Comparison of ENCODE assay signal across 8 cellular contexts in the genomic region with DNA sequence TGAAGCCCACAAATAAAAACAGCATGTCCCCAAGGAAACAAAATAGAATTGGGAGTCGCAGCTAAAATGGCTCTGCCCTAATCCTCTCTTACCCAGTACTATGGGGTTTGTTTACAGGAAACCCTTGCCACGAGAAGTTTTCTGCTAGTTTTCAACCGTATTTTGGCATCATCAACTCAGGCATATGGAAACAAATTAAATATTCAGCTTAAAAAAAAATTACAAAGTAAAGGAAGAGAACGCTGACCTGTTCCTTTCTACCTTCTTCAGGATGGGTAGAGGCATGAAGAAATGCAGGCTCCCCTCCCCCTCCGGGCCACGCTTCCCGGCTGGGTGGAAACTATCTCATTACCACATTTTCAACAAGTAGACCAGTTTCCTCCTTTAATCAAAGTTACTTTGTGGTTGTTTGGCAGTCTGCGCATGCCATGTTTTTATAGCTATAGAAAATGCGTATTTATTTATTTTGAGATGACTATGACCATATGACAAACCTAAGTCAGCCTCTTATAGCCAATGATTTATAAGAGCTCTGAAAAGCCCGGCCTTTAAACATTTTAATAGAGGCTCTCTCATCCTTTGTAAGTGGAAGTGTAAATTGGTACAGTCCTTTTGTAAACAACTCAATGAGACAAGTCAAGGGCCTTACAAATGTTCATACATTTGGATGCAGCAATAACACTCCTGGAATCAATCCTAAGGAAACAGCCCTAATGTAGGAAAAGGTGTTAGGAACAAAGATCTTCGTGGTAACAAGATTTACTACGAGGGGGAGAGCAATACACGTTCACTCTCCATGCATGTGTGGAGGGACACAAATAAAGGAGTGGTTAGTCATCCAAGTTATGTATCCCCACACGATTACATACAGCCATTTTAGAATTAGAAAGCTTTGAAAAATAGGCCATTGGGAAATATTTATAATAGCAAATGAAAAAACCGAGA. TPM values are rescaled to one million over a fixed set of nuclear protein-coding genes. Genes with fewer than 3 reads are reported as not detected.
A peak's percentile ranks its signal among the peaks of the same experiment; 100 is the strongest.
DNase-seq lines count a peak whose midpoint lies in the region; ATAC-seq and TF ChIP-seq lines count a peak whose summit lies in the region.

No MANE protein-coding gene starts in this region.

- H3K4me3 ChIP-seq in GM12864 (ENCODE audit: low read depth, low read length) (peak overlapping the region; percentile 11; the same call in 1 of the 2 replicates), SU-DHL-6 (ENCODE audit: insufficient read depth, low read length, poor library complexity, severe bottlenecking) (peak overlapping the region; percentile 58)

- H3F3A ChIP-seq in SU-DHL-6 (ENCODE audit: insufficient read depth), result peaks cover 40% of the 10 kb centered on the region

- no peaks in the 10 kb centered on the region for H3K9me2 ChIP-seq in SU-DHL-6 (replicated peaks; ENCODE audit: insufficient read depth, low read length)

- H3K27me3 ChIP-seq in SU-DHL-6 (ENCODE audit: low read length), result no peaks in the 10 kb centered on the region

- no peaks in the 10 kb centered on the region for H3K79me2 ChIP-seq in SU-DHL-6 (ENCODE audit: insufficient read depth, low read length)

- H3K4me3 Mint-ChIP-seq in IgD-negative memory B cell, result peak overlapping the region; percentile 79 to 93 (median 87)
- H3K4me3 Mint-ChIP-seq in activated naive CD8-positive, alpha-beta T cell treated with anti-CD3 and anti-CD28 coated beads, Interleukin-2, amount 50 U/mL, for 24 hours, result peak overlapping the region; percentile 82

- H3K9me3 ChIP-seq in SU-DHL-6 (ENCODE audit: insufficient read depth, low read length), result no peaks in the 10 kb centered on the region

- H2AFZ ChIP-seq in SU-DHL-6 (ENCODE audit: low read depth, low read length, severe bottlenecking), result peak overlapping the region; percentile 41

- H3K36me3 ChIP-seq in SU-DHL-6 (ENCODE audit: low read length), result no peaks in the 10 kb centered on the region

- no peaks in the 10 kb centered on the region for H3K27me3 Mint-ChIP-seq in IgD-negative memory B cell
- H3K27me3 Mint-ChIP-seq in activated naive CD8-positive, alpha-beta T cell treated with anti-CD3 and anti-CD28 coated beads, Interleukin-2, amount 50 U/mL, for 24 hours, result no peaks in the 10 kb centered on the region

- ATAC-seq in activated naive CD8-positive, alpha-beta T cell treated with anti-CD3 and anti-CD28 coated beads, Interleukin-2, amount 50 U/mL, for 24 hours, result peak; percentile 75

- peak overlapping the region; percentile 93 for H3K4me2 ChIP-seq in SU-DHL-6 (ENCODE audit: low read depth, low read length, poor library complexity, severe bottlenecking)

- H3K4me1 Mint-ChIP-seq in IgD-negative memory B cell, result peaks cover 20 to 23% (median 22%) of the 10 kb centered on the region in 3 donors
- peaks cover 41% of the 10 kb centered on the region for H3K4me1 Mint-ChIP-seq in activated naive CD8-positive, alpha-beta T cell treated with anti-CD3 and anti-CD28 coated beads, Interleukin-2, amount 50 U/mL, for 24 hours

- peak overlapping the region; percentile 83 for H3K27ac ChIP-seq in SU-DHL-6 (ENCODE audit: low read depth, low read length)

- TF ChIP-seq CTCF in GM12864 (IDR thresholded peaks at IDR 0.05; ENCODE audit: low read depth, low read length, missing control alignments) (no peak), SU-DHL-6 (IDR thresholded peaks at IDR 0.05; ENCODE audit: insufficient read depth, low read length, poor library complexity, severe bottlenecking) (no peak)

- peak overlapping the region; percentile 92 to 93 (median 92) for H3K27ac Mint-ChIP-seq in IgD-negative memory B cell
- peak overlapping the region; percentile 94 for H3K27ac Mint-ChIP-seq in activated naive CD8-positive, alpha-beta T cell treated with anti-CD3 and anti-CD28 coated beads, Interleukin-2, amount 50 U/mL, for 24 hours

- DNase-seq in GM12864 (ENCODE audit: low read depth) (no peak), lung microvascular endothelial cell (ENCODE audit: low read depth in 2 of 2) (peak; percentile 27 to 29), NCI-H146 (lab: John Stamatoyannopoulos, UW) (no peak), globus pallidus (ENCODE audit: low spot score) (no peak)
- DNase-seq in activated naive CD8-positive, alpha-beta T cell treated with anti-CD3 and anti-CD28 coated beads, Interleukin-2, amount 50 U/mL, for 24 hours, result peak; percentile 81
- DNase-seq in stimulated activated CD8-positive, alpha-beta memory T cell treated with anti-CD3 and anti-CD28 coated beads, Interleukin-4, amount 100 ng/mL, for 24 hours (ENCODE audit: low read depth), result peak; percentile 53

- no peaks in the 10 kb centered on the region for H3K9me3 Mint-ChIP-seq in IgD-negative memory B cell
- H3K9me3 Mint-ChIP-seq in activated naive CD8-positive, alpha-beta T cell treated with anti-CD3 and anti-CD28 coated beads, Interleukin-2, amount 50 U/mL, for 24 hours, result no peaks in the 10 kb centered on the region

- H4K20me1 ChIP-seq in SU-DHL-6 (ENCODE audit: low read depth, low read length), result no peaks in the 10 kb centered on the region

- H3K36me3 Mint-ChIP-seq in IgD-negative memory B cell, result no peaks in the 10 kb centered on the region
- peaks cover 2% of the 10 kb centered on the region for H3K36me3 Mint-ChIP-seq in activated naive CD8-positive, alpha-beta T cell treated with anti-CD3 and anti-CD28 coated beads, Interleukin-2, amount 50 U/mL, for 24 hours (ENCODE audit: low read depth)

- peak overlapping the region; percentile 45 for H3K9ac ChIP-seq in SU-DHL-6 (ENCODE audit: low read length)

RNA-seq across cellular contexts. Expression of a gene that starts 16.1 kb away (rescaled TPM):
- polyA plus RNA-seq in IgD-negative memory B cell, result 29.9 TPM
- total RNA-seq in lung microvascular endothelial cell, result 8.3 and 9.7 TPM in 2 replicates

Comparison
In these comparisons a context has a peak if more than half of its experiments do, and no peak if none do; other contexts are left out.
1. DNase-seq: peak in activated naive CD8-positive, alpha-beta T cell treated with anti-CD3 and anti-CD28 coated beads, Interleukin-2, amount 50 U/mL, for 24 hours (single experiment), lung microvascular endothelial cell (2 of 2) and stimulated activated CD8-positive, alpha-beta memory T cell treated with anti-CD3 and anti-CD28 coated beads, Interleukin-4, amount 100 ng/mL, for 24 hours (single experiment); none in GM12864 (single experiment), NCI-H146 (single experiment) and globus pallidus (single experiment).